Comparison of ENCODE assay signal across 13 cellular contexts in the genomic region with DNA sequence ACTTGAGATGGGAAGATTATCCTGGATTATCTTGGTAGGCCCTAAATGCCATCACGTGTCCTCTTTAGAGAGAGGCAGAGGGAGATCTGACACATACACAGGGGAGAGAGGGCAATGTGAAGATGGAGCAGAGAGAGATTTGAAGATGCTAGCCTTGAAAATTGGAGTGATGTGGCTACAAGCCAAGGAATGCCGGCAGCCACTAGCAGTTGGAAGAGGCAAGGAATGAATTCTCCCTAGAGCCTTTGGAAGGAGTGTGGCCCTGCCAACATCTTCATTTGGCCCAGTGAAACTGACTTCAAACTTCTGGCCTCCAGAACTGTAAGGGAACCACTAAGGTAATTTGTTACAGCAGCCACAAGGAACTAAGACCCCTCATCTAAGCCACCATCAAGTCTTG. TPM values are rescaled to one million over a fixed set of nuclear protein-coding genes. Genes with fewer than 3 reads are reported as not detected.
DNase-seq lines count a peak whose midpoint lies in the region; ATAC-seq and TF ChIP-seq lines count a peak whose summit lies in the region.
"Had no signal": no experiment of that assay in that cellular context is flagged by ENCODE, and none has a peak within 500 bp of the region (broad histone marks: within the 10 kb centered on the region; RNA-seq: fewer than 3 reads in every experiment).

No MANE protein-coding gene starts in this region.

- H3K27ac Mint-ChIP-seq in activated B cell treated with CpG ODN at 0.5 μM for 24 hours: no peak overlapping the region
- H3K27ac Mint-ChIP-seq in naive B cell: peak overlapping the region in 1 of 6 donors; percentile 90
- H3K27ac Mint-ChIP-seq: CD8-positive, alpha-beta T cell had no signal

- H3K4me3 Mint-ChIP-seq in activated B cell treated with CpG ODN at 0.5 μM for 24 hours (peak overlapping the region; percentile 56), naive B cell (peak overlapping the region in 6 of 8 donors; percentile 21 to 78 (median 59))
- H3K4me3 Mint-ChIP-seq: CD8-positive, alpha-beta T cell; H9 had no signal

- peaks cover 2% of the 10 kb centered on the region for H3K9me3 Mint-ChIP-seq in activated B cell treated with CpG ODN at 0.5 μM for 24 hours
- peaks cover 4 to 11% (median 5%) of the 10 kb centered on the region in 7 donors for H3K9me3 Mint-ChIP-seq in naive B cell
- H3K9me3 Mint-ChIP-seq: CD8-positive, alpha-beta T cell had no signal

- H3K36me3 Mint-ChIP-seq in activated B cell treated with CpG ODN at 0.5 μM for 24 hours (ENCODE audit: low read depth): no peaks in the 10 kb centered on the region
- H3K36me3 Mint-ChIP-seq in naive B cell: peaks cover 0 to 8% of the 10 kb centered on the region in 2 donors
- H3K36me3 Mint-ChIP-seq: CD8-positive, alpha-beta T cell had no signal

- H3K27me3 Mint-ChIP-seq in activated B cell treated with CpG ODN at 0.5 μM for 24 hours (no peaks in the 10 kb centered on the region), naive B cell (no peaks in the 10 kb centered on the region)

- ATAC-seq in activated B cell treated with CpG ODN at 0.5 μM for 24 hours (ENCODE audit: low read depth) (no peak), naive B cell (ENCODE audit: low read depth in 2 of 2) (no peak), HG03469 (IDR thresholded peaks at IDR 0.05; ENCODE audit: unreplicated experiment) (no peak)
- ATAC-seq: A549; CD8-positive, alpha-beta T cell had no signal

- POLR2A ChIA-PET in activated B cell treated with CpG ODN at 0.5 μM for 24 hours (lab: Charles Lee): no interaction called here

- DNase-seq in NCI-H82 (lab: John Stamatoyannopoulos, UW): peak; percentile 53
- DNase-seq in NCI-H82 treated with DMSO at 0.1 percent for 48 hours (lab: John Stamatoyannopoulos, UW; ENCODE audit: unreplicated experiment): no peak
- DNase-seq in activated B cell treated with CpG ODN at 0.5 μM for 24 hours: no peak
- DNase-seq in naive B cell: no peak
- no peak for DNase-seq in iPS-NIHi11 (ENCODE audit: low spot score)
- no peak for DNase-seq in activated CD4-positive, alpha-beta T cell treated with anti-CD3 and anti-CD28 coated beads, Interleukin-2, amount 50 U/mL, for 4 hours
- DNase-seq: Calu3; CD8-positive, alpha-beta T cell; DMS79 treated with DMSO at 0.1 percent for 48 hours; GF-D8; H9 had no signal

- TF ChIP-seq CTCF in activated B cell treated with CpG ODN at 0.5 μM for 24 hours (IDR thresholded peaks at IDR 0.05): no peak

- CTCF ChIA-PET in activated B cell treated with CpG ODN at 0.5 μM for 24 hours (lab: Charles Lee): no interaction called here

- intact Hi-C loops in activated B cell treated with CpG ODN at 0.5 μM for 24 hours (cut with micrococcal nuclease): no loop called here

- H3K4me1 Mint-ChIP-seq in activated B cell treated with CpG ODN at 0.5 μM for 24 hours: peaks cover 35% of the 10 kb centered on the region
- H3K4me1 Mint-ChIP-seq in naive B cell: peaks cover 17 to 37% (median 20%) of the 10 kb centered on the region in 3 donors

RNA-seq across cellular contexts. Expression of gene CAMTA1, which starts 8.9 kb away (rescaled TPM):
- 49.8 and 50.8 TPM in 2 replicates for total RNA-seq in activated B cell treated with CpG ODN at 0.5 μM for 24 hours
- 100 to 1,000 TPM in 1 of 6 donors, 10 to 100 TPM in 5; 75.4 to 140 (median 88.8) TPM for polyA plus RNA-seq in naive B cell (ENCODE audit: low read depth in 6 of 6)
